27 cellular contexts compared by ENCODE assay signal in the genomic region with DNA sequence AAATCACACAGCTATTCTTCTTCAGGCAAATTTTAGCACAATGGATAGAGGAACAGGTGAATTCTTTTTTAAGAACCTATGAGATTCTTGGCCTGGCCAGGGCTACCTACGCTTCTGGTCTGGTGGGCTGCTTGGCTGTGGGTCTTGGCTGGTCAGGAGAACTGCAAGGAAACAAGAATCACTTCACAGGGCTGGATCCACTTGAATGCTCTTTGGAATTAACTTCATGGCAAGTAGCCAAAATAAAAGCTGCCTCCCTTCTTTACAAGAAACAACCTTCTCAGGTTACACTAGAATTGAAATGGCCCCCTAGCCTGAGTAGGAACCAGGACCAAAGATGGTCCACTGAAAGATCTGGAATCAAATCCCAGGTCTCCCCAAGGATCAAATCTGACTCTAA.
DNase-seq lines count a peak whose midpoint lies in the region; ATAC-seq and TF ChIP-seq lines count a peak whose summit lies in the region.
"Had no signal": no experiment of that assay in that cellular context is flagged by ENCODE, and none has a peak within 500 bp of the region (broad histone marks: within the 10 kb centered on the region; RNA-seq: fewer than 3 reads in every experiment).

No MANE protein-coding gene starts in this region.

- H3K27me3 ChIP-seq in HAP-1 (ENCODE audit: low read depth) = no peaks in the 10 kb centered on the region
- H3K27me3 ChIP-seq: cardiac muscle cell, esophagus muscularis mucosa, upper lobe of left lung had no signal

- in situ Hi-C loops in HAP-1 (cut with MboI; ENCODE audit: low sequenced_read_pairs) = no loop called here

- H3K4me3 ChIP-seq in retinal pigment epithelial cell (ENCODE audit: low read length) (no peak overlapping the region), HAP-1 (no peak overlapping the region)
- H3K4me3 ChIP-seq: cardiac muscle cell, coronary artery, esophagus muscularis mucosa, GM12878, upper lobe of left lung had no signal

- TF ChIP-seq CTCF in retinal pigment epithelial cell (conservative IDR thresholded peaks at IDR 0.05; ENCODE audit: low read depth, low read length) = no peak

- H3K4me1 ChIP-seq in HAP-1 = no peaks in the 10 kb centered on the region

- ATAC-seq in HG03045 (IDR thresholded peaks at IDR 0.05; ENCODE audit: unreplicated experiment) = no peak
- ATAC-seq: effector memory CD8-positive, alpha-beta T cell; GM12878; natural killer cell had no signal

- DNase-seq in DMS 273 treated with DMSO at 0.1 percent for 48 hours (lab: John Stamatoyannopoulos, UW) = peak; percentile 29
- peak; percentile 3 for DNase-seq in NCI-H82 treated with DMSO at 0.1 percent for 48 hours (lab: John Stamatoyannopoulos, UW; ENCODE audit: unreplicated experiment)
- DNase-seq in kidney glomerular epithelial cell (lab: John Stamatoyannopoulos, UW) = peak; percentile 77
- peak; percentile 43 for DNase-seq in retinal pigment epithelial cell (ENCODE audit: low read depth)
- DNase-seq in epidermal melanocyte (ENCODE audit: insufficient read length, low spot score) = no peak
- DNase-seq in HAP-1 (ENCODE audit: low spot score in 2 of 2) = no peak
- DNase-seq: activated CD4-positive, alpha-beta memory T cell treated with anti-CD3 and anti-CD28 coated beads for 36 hours; activated CD4-positive, CD25-positive, alpha-beta regulatory T cell treated with anti-CD3 and anti-CD28 coated beads, Interleukin-2, amount 50 U/mL, for 72 hours; activated CD8-positive, alpha-beta memory T cell treated with anti-CD3 and anti-CD28 coated beads, Interleukin-2, amount 50 U/mL, for 48 hours; activated naive CD4-positive, alpha-beta T cell treated with anti-CD3 and anti-CD28 coated beads, Interleukin-2, amount 50 U/mL, for 16 hours; Calu3; effector memory CD8-positive, alpha-beta T cell; EL; foreskin melanocyte; midbrain; natural killer cell; NCI-H1092 treated with DMSO at 0.1 percent for 48 hours; NCI-H345; NCI-H748 treated with DMSO at 0.1 percent for 48 hours; stimulated activated CD4-positive, alpha-beta T cell treated with anti-CD3 and anti-CD28 coated beads, Interleukin-2, amount 100 ng/mL, for 24 hours; T-helper 1 cell; upper lobe of left lung had no signal

- H3K36me3 ChIP-seq in HAP-1 (replicated peaks) = no peaks in the 10 kb centered on the region
- H3K36me3 ChIP-seq: cardiac muscle cell, esophagus muscularis mucosa, upper lobe of left lung had no signal

- no peaks in the 10 kb centered on the region for H3K9me3 ChIP-seq in HAP-1
- H3K9me3 ChIP-seq: esophagus muscularis mucosa, upper lobe of left lung had no signal

Comparison
In these comparisons a context has a peak if more than half of its experiments do, and no peak if none do; other contexts are left out.
1. DNase-seq: peak in DMS 273 treated with DMSO at 0.1 percent for 48 hours (single experiment), NCI-H82 treated with DMSO at 0.1 percent for 48 hours (single experiment), kidney glomerular epithelial cell (single experiment) and retinal pigment epithelial cell (single experiment); none in epidermal melanocyte (single experiment) and HAP-1 (0 of 2).